Comparison of ENCODE assay signal across 19 cellular contexts in the genomic region with DNA sequence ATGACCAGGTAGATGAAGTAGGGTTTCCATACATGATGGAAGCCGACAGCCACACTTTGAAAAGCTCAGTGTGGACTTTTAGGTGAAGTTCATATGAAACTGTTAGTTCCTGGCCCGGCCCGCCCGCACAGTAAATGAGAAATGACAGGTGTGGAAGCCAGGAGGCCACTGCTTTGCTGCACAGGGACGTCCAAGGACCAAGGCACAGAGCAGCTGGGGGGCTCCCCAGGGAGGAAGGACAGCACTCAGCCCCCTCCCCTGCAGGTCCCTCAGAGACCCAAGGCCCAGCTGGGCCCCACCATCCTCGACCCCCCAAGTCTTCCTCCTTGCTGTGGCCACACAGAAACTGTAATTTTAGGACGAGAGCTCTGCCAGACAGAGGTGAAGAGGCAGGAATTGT.
A peak's percentile ranks its signal among the peaks of the same experiment; 100 is the strongest.
DNase-seq lines count a peak whose midpoint lies in the region; TF ChIP-seq lines count a peak whose summit lies in the region.
"Had no signal": no experiment of that assay in that cellular context is flagged by ENCODE, and none has a peak within 500 bp of the region (broad histone marks: within the 10 kb centered on the region; RNA-seq: fewer than 3 reads in every experiment).

No MANE protein-coding gene starts in this region.

- in situ Hi-C loops in brain microvascular endothelial cell (cut with HindIII; ENCODE audit: low pct_ligation_motif_present, low sequenced_read_pairs): no loop called here

- H3K4me3 ChIP-seq in sigmoid colon (no peak overlapping the region), brain microvascular endothelial cell (ENCODE audit: low read depth, low read length) (no peak overlapping the region)
- H3K4me3 ChIP-seq: A549, GM23338 had no signal

- peak; percentile 42 for DNase-seq in activated effector memory CD4-positive, alpha-beta T cell treated with anti-CD3 and anti-CD28 coated beads, Interleukin-2, amount 50 U/mL, for 16 hours
- no peak for DNase-seq in activated effector memory CD4-positive, alpha-beta T cell treated with Interleukin-2 at 50 U/mL for 16 hours
- DNase-seq in chondrocyte (ENCODE audit: low spot score): peak; percentile 46
- peak; percentile 14 for DNase-seq in sigmoid colon
- DNase-seq in activated CD8-positive, alpha-beta memory T cell treated with anti-CD3 and anti-CD28 coated beads, Interleukin-2, amount 50 U/mL, for 4 hours: no peak
- no peak for DNase-seq in brain microvascular endothelial cell
- no peak for DNase-seq in activated naive CD4-positive, alpha-beta T cell treated with Interleukin-2 at 50 U/mL for 16 hours
- DNase-seq: AML-193; CD4-positive, alpha-beta memory T cell; DMS153; DMS79; GDM1; HCEC 1CT; HFFc6; IMR-90 had no signal

- no peak overlapping the region for H3K27ac Mint-ChIP-seq in chondrocyte (ENCODE audit: unreplicated experiment)
- H3K27ac Mint-ChIP-seq: CD4-positive, alpha-beta memory T cell; GM23338; HFFc6 had no signal

- no peaks in the 10 kb centered on the region for H3K27me3 Mint-ChIP-seq in chondrocyte (ENCODE audit: low read depth)
- H3K27me3 Mint-ChIP-seq: CD4-positive, alpha-beta memory T cell had no signal

- H3K9me3 ChIP-seq in sigmoid colon: no peaks in the 10 kb centered on the region
- H3K9me3 ChIP-seq: A549 had no signal

- no peak for TF ChIP-seq POLR2A in sigmoid colon (IDR thresholded peaks at IDR 0.05)

- H3K36me3 ChIP-seq in sigmoid colon (no peaks in the 10 kb centered on the region), brain microvascular endothelial cell (replicated peaks) (no peaks in the 10 kb centered on the region)

- H3K27ac ChIP-seq in sigmoid colon (no peak overlapping the region), brain microvascular endothelial cell (no peak overlapping the region)
- H3K27ac ChIP-seq: 22Rv1, A549, C4-2B had no signal

- H3K4me1 Mint-ChIP-seq in chondrocyte (ENCODE audit: low read depth): no peaks in the 10 kb centered on the region
- H3K4me1 Mint-ChIP-seq: CD4-positive, alpha-beta memory T cell; GM23338 had no signal

- H3K4me1 ChIP-seq in sigmoid colon: no peaks in the 10 kb centered on the region
- H3K4me1 ChIP-seq: A549 had no signal

- H3K4me3 Mint-ChIP-seq in chondrocyte (ENCODE audit: unreplicated experiment): no peak overlapping the region
- H3K4me3 Mint-ChIP-seq: CD4-positive, alpha-beta memory T cell; GM23338; HFFc6 had no signal

- intact Hi-C loops in sigmoid colon (cut with DNase I): no loop called here

- 59 to 67% methylated on average over 7 of the region's 7 CpGs for WGBS in sigmoid colon, 2 donors

- H3K27me3 ChIP-seq in sigmoid colon: no peaks in the 10 kb centered on the region
- no peaks in the 10 kb centered on the region for H3K27me3 ChIP-seq in brain microvascular endothelial cell (replicated peaks)

- TF ChIP-seq CTCF in chondrocyte (IDR thresholded peaks at IDR 0.05) (no peak), sigmoid colon (IDR thresholded peaks at IDR 0.05) (no peak), brain microvascular endothelial cell (IDR thresholded peaks at IDR 0.05; ENCODE audit: low read depth, low read length, missing control alignments) (no peak)

- no peak for TF ChIP-seq EP300 in sigmoid colon (IDR thresholded peaks at IDR 0.05)

- H3K36me3 Mint-ChIP-seq in chondrocyte (ENCODE audit: low read depth): no peaks in the 10 kb centered on the region
- H3K36me3 Mint-ChIP-seq: CD4-positive, alpha-beta memory T cell had no signal

- H3K9me3 Mint-ChIP-seq in chondrocyte (ENCODE audit: low read depth): peaks cover 3% of the 10 kb centered on the region
- H3K9me3 Mint-ChIP-seq: CD4-positive, alpha-beta memory T cell had no signal

Comparison
In these comparisons a context has a peak if more than half of its experiments do, and no peak if none do; other contexts are left out.
1. DNase-seq: peak in activated effector memory CD4-positive, alpha-beta T cell treated with anti-CD3 and anti-CD28 coated beads, Interleukin-2, amount 50 U/mL, for 16 hours (single experiment), chondrocyte (single experiment) and sigmoid colon (single experiment); none in activated effector memory CD4-positive, alpha-beta T cell treated with Interleukin-2 at 50 U/mL for 16 hours (single experiment), activated CD8-positive, alpha-beta memory T cell treated with anti-CD3 and anti-CD28 coated beads, Interleukin-2, amount 50 U/mL, for 4 hours (single experiment), brain microvascular endothelial cell (single experiment) and activated naive CD4-positive, alpha-beta T cell treated with Interleukin-2 at 50 U/mL for 16 hours (single experiment).